Comparison of ENCODE assay signal across 6 cellular contexts in genomic region chr18:38768504-38768903, GRCh38.
"Had no signal": no experiment of that assay in that cellular context is flagged by ENCODE, and none has a peak within 500 bp of the region (broad histone marks: within the 10 kb centered on the region; RNA-seq: fewer than 3 reads in every experiment).

No MANE protein-coding gene starts in this region.

- H3K9ac ChIP-seq: KMS-11 had no signal

- H3K27ac ChIP-seq: HL-60, KMS-11 had no signal

- H3K4me2 ChIP-seq: KMS-11 had no signal

- FAIRE-seq: HTR-8/SVneo had no signal

- DNase-seq: IMR-90, KBM-7, KG1 had no signal
